ENCODE assay signal across 8 cellular contexts in genomic region chr12:110001596-110001995, GRCh38. TPM values are rescaled to one million over a fixed set of nuclear protein-coding genes. Genes with fewer than 3 reads are reported as not detected.
DNase-seq lines count a peak whose midpoint lies in the region; ATAC-seq and TF ChIP-seq lines count a peak whose summit lies in the region.

No MANE protein-coding gene starts in this region.

- peak overlapping the region; percentile 97 for H3K4me3 Mint-ChIP-seq in natural killer cell
- no peak overlapping the region for H3K4me3 Mint-ChIP-seq in natural killer cell treated with Interleukin-12 subunit alpha and Interleukin-12 subunit beta and Interleukin-15 and Interleukin-18, amount 100 ng/mL, for 72 hours

- H3K9me3 Mint-ChIP-seq in natural killer cell = no peaks in the 10 kb centered on the region
- no peaks in the 10 kb centered on the region for H3K9me3 Mint-ChIP-seq in natural killer cell treated with Interleukin-12 subunit alpha and Interleukin-12 subunit beta and Interleukin-15 and Interleukin-18, amount 100 ng/mL, for 72 hours

- no peaks in the 10 kb centered on the region for H3K27me3 Mint-ChIP-seq in natural killer cell (ENCODE audit: low read depth in 2 of 2)
- no peaks in the 10 kb centered on the region for H3K27me3 Mint-ChIP-seq in natural killer cell treated with Interleukin-12 subunit alpha and Interleukin-12 subunit beta and Interleukin-15 and Interleukin-18, amount 100 ng/mL, for 72 hours

- peaks cover 42 to 60% of the 10 kb centered on the region in 2 donors for H3K4me1 Mint-ChIP-seq in natural killer cell
- H3K4me1 Mint-ChIP-seq in natural killer cell treated with Interleukin-12 subunit alpha and Interleukin-12 subunit beta and Interleukin-15 and Interleukin-18, amount 100 ng/mL, for 72 hours (ENCODE audit: low read depth in 2 of 2) = peaks cover 46 to 56% of the 10 kb centered on the region in 2 donors

- intact Hi-C loops in natural killer cell (cut with micrococcal nuclease) = no loop called here

- ATAC-seq in natural killer cell = no peak
- ATAC-seq in natural killer cell treated with Interleukin-12 subunit alpha and Interleukin-12 subunit beta and Interleukin-15 and Interleukin-18, amount 100 ng/mL, for 72 hours = no peak
- ATAC-seq in HG03442 (IDR thresholded peaks at IDR 0.05; ENCODE audit: unreplicated experiment) = no peak
- ATAC-seq in esophagus mucosa = no peak
- no peak for ATAC-seq in GM19397 (IDR thresholded peaks at IDR 0.05; ENCODE audit: unreplicated experiment)
- ATAC-seq in HG03039 (IDR thresholded peaks at IDR 0.05; ENCODE audit: unreplicated experiment) = no peak

- no peak for TF ChIP-seq CTCF in natural killer cell (IDR thresholded peaks at IDR 0.05)

- DNase-seq in natural killer cell (no peak), T1000 (lab: John Stamatoyannopoulos, UW) (peak; percentile 19), hepatic stellate cell (ENCODE audit: low spot score) (peak; percentile 76)
- DNase-seq in natural killer cell treated with Interleukin-12 subunit alpha and Interleukin-12 subunit beta and Interleukin-15 and Interleukin-18, amount 100 ng/mL, for 72 hours (ENCODE audit: low spot score) = no peak

- H3K27ac Mint-ChIP-seq in natural killer cell = no peak overlapping the region
- H3K27ac Mint-ChIP-seq in natural killer cell treated with Interleukin-12 subunit alpha and Interleukin-12 subunit beta and Interleukin-15 and Interleukin-18, amount 100 ng/mL, for 72 hours = no peak overlapping the region

- no peaks in the 10 kb centered on the region for H3K36me3 Mint-ChIP-seq in natural killer cell
- peaks cover 4% of the 10 kb centered on the region for H3K36me3 Mint-ChIP-seq in natural killer cell treated with Interleukin-12 subunit alpha and Interleukin-12 subunit beta and Interleukin-15 and Interleukin-18, amount 100 ng/mL, for 72 hours

RNA-seq across cellular contexts. Expression of gene ANKRD13A, which starts 2.4 kb away (rescaled TPM):
- 10 to 100 TPM; 74.9 to 93.6 (median 90.7) TPM for total RNA-seq in natural killer cell
- 10 to 100 TPM; 65.0 to 81.8 TPM for total RNA-seq in natural killer cell treated with Interleukin-12 subunit alpha and Interleukin-12 subunit beta and Interleukin-15 and Interleukin-18, amount 100 ng/mL, for 72 hours
- total RNA-seq in esophagus mucosa = 31.8 TPM

RNA-seq across cellular contexts. Expression of gene GIT2, which starts 5.4 kb away (rescaled TPM):
- total RNA-seq in natural killer cell = 100 to 1,000 TPM in 2 of 3 donors, 10 to 100 TPM in 1; 98.8 to 118 (median 117) TPM
- total RNA-seq in natural killer cell treated with Interleukin-12 subunit alpha and Interleukin-12 subunit beta and Interleukin-15 and Interleukin-18, amount 100 ng/mL, for 72 hours = 10 to 100 TPM; 87.5 to 94.2 TPM
- 16.3 TPM for total RNA-seq in esophagus mucosa

RNA-seq across cellular contexts. Expression of gene C12orf76, which starts 46.7 kb away (rescaled TPM):
- total RNA-seq in natural killer cell = 10 to 100 TPM in 2 of 3 donors, 1 to 10 TPM in 1; 9.9 to 12.1 (median 10.9) TPM
- total RNA-seq in natural killer cell treated with Interleukin-12 subunit alpha and Interleukin-12 subunit beta and Interleukin-15 and Interleukin-18, amount 100 ng/mL, for 72 hours = 10 to 100 TPM; 10.1 to 12.3 TPM
- total RNA-seq in esophagus mucosa = 3.3 TPM

Comparison
In these comparisons a context has a peak if more than half of its experiments do, and no peak if none do; other contexts are left out.
1. DNase-seq: peak in T1000 (single experiment) and hepatic stellate cell (single experiment); none in natural killer cell (single experiment) and natural killer cell treated with Interleukin-12 subunit alpha and Interleukin-12 subunit beta and Interleukin-15 and Interleukin-18, amount 100 ng/mL, for 72 hours (single experiment).